Comparison of ENCODE assay signal across 8 cellular contexts in the genomic region with DNA sequence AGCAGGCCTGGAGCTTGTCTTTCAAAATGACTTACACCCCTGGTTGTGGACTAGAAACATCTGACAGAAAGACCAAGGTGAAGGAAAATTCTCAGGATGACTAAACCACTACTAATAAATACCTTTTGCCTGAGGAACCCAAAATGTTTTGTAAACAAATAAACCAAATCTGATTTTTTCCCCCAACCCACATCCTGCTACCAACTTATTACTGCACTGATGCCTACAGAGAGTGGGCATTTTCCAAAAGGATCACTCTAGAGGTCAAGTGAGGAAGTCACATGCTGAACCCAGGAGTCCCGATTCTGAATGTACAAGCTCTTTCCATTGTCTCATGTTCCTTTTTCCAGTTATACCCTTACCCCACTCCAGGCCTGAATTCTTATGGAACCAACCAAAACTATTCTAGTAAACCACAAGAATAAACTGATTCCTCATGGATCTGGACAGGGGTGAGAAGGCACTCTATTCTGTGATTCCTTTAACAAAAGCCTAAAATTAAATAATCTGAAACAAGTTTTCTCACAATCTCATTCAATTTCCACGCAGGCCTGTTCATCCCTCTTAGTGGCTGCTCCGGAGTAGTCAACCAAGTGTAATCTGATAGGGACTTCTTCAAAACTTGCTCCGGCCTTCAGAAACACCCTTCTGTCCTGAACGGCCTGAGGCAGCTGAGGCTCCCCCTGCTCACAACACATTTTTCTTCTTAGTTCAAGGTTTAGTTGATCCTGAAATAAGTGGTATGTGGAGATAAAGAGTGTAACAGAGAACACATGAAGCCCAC. TPM values are rescaled to one million over a fixed set of nuclear protein-coding genes. Genes with fewer than 3 reads are reported as not detected.
DNase-seq lines count a peak whose midpoint lies in the region; ATAC-seq, FAIRE-seq and TF ChIP-seq lines count a peak whose summit lies in the region.

No MANE protein-coding gene starts in this region.

- H2BK15ac ChIP-seq in IMR-90 (ENCODE audit: low read depth, low read length): peak overlapping the region; percentile 29; the same call in 1 of the 3 replicates

- H3K4me3 ChIP-seq in IMR-90 (ENCODE audit: insufficient read depth, low read depth, low read length) (peak overlapping the region; percentile 88), K562 (peak overlapping the region; percentile 55), muscle layer of colon (ENCODE audit: low read depth in 1 of 2, low read length in 2 of 2) (peak overlapping the region; percentile 39 to 90)

- peak overlapping the region; percentile 88 for H3K4ac ChIP-seq in IMR-90 (ENCODE audit: low read depth, low read length)

- no peak for TF ChIP-seq EP300 in K562 (IDR thresholded peaks at IDR 0.05; ENCODE audit: low read length)

- H3K9me3 ChIP-seq in IMR-90 (ENCODE audit: control insufficient read depth, insufficient read depth, low read length) (no peaks in the 10 kb centered on the region), K562 (replicated peaks; ENCODE audit: control insufficient read depth, insufficient read depth, low read depth, low read length) (no peaks in the 10 kb centered on the region), muscle layer of colon (ENCODE audit: low read length) (no peaks in the 10 kb centered on the region)

- H2BK20ac ChIP-seq in IMR-90 (ENCODE audit: low read depth, low read length): peak overlapping the region; percentile 11; the same call in 1 of the 2 replicates

- H2AK5ac ChIP-seq in IMR-90 (ENCODE audit: low read depth, low read length): peak overlapping the region; percentile 59

- peak overlapping the region; percentile 29 to 97; a peak in 2 of 4 replicates for H4K8ac ChIP-seq in IMR-90 (ENCODE audit: low read depth in 2 of 2, low read length in 2 of 2)

- peaks cover 34% of the 10 kb centered on the region for H3K79me2 ChIP-seq in K562 (ENCODE audit: control insufficient read depth, insufficient read depth, low read length)

- H4K91ac ChIP-seq in IMR-90 (ENCODE audit: insufficient read depth, low read depth, low read length): peak overlapping the region; percentile 40; the same call in 1 of the 2 replicates

- DNase-seq in AG08395 (ENCODE audit: low spot score): peak; percentile 31
- DNase-seq in IMR-90: peak; percentile 44
- peak in 2 of 4 experiments; percentile 46 to 55 for DNase-seq in K562 (ENCODE audit: extremely low read depth in 1 of 4, low spot score in 3 of 4)
- no peak for DNase-seq in Ammon's horn (ENCODE audit: low spot score)

- H3K9me1 ChIP-seq in IMR-90 (ENCODE audit: insufficient read depth, low read length): peaks cover 12% of the 10 kb centered on the region
- H3K9me1 ChIP-seq in K562 (ENCODE audit: control insufficient read depth, insufficient read depth, low read length): no peaks in the 10 kb centered on the region

- H2AK9ac ChIP-seq in IMR-90 (replicated peaks; ENCODE audit: low read depth, low read length, poor library complexity): no peak overlapping the region

- BruUV-seq in IMR-90 (replicated peaks; lab: Mats Ljungman, UMichigan): no TSS peak
- TSS peak; percentile 59 for BruUV-seq in K562 (replicated peaks; lab: Mats Ljungman, UMichigan)

- TF ChIP-seq RAD21 in IMR-90 (IDR thresholded peaks at IDR 0.05; ENCODE audit: low read length): no peak
- TF ChIP-seq RAD21 in K562 (CRISPR knock-in tag; conservative IDR thresholded peaks at IDR 0.05 in 1 of 2, IDR thresholded peaks at IDR 0.05 in 1 of 2): no peak

- H3K27ac ChIP-seq in IMR-90 (ENCODE audit: insufficient read depth, low read length) (peak overlapping the region; percentile 34), K562 (ENCODE audit: extremely low read depth, low read depth, low read length) (peak overlapping the region; percentile 86; the same call in 2 of the 3 replicates), muscle layer of colon (ENCODE audit: low read depth, low read length) (peak overlapping the region; percentile 92)

- H3K14ac ChIP-seq in IMR-90 (replicated peaks; ENCODE audit: low read depth, low read length): peak overlapping the region; percentile 84

- dilution Hi-C loops in IMR-90 (cut with HindIII; ENCODE audit: low sequenced_read_pairs, unreplicated experiment): no loop called here

- peaks cover 9% of the 10 kb centered on the region for H3K4me1 ChIP-seq in IMR-90 (ENCODE audit: control insufficient read depth, insufficient read depth, low read length)
- peaks cover 3 to 35% of the 10 kb centered on the region in 2 experiments; a peak in 4 of 5 replicates for H3K4me1 ChIP-seq in K562 (replicated peaks in 1 of 2; ENCODE audit: control insufficient read depth in 2 of 2, insufficient read depth in 2 of 2, low read length in 2 of 2)
- H3K4me1 ChIP-seq in muscle layer of colon (ENCODE audit: insufficient read depth, low read length): peaks cover 27% of the 10 kb centered on the region

- H3K27me3 ChIP-seq in IMR-90 (ENCODE audit: control insufficient read depth, insufficient read depth, low read length): no peaks in the 10 kb centered on the region
- H3K27me3 ChIP-seq in K562 (ENCODE audit: control insufficient read depth in 2 of 2, insufficient read depth in 2 of 2, low read length in 2 of 2): no peaks in the 10 kb centered on the region
- no peaks in the 10 kb centered on the region for H3K27me3 ChIP-seq in muscle layer of colon (ENCODE audit: control insufficient read depth in 1 of 2, insufficient read depth in 2 of 2, low read length in 2 of 2)

- H2BK120ac ChIP-seq in IMR-90 (ENCODE audit: low read depth, low read length): peak overlapping the region; percentile 45

- peak overlapping the region; percentile 82 for H3K23ac ChIP-seq in IMR-90 (ENCODE audit: low read depth, low read length)

- TF ChIP-seq CTCF in IMR-90 (conservative IDR thresholded peaks at IDR 0.05; ENCODE audit: low read depth, low read length) (no peak), K562 (IDR thresholded peaks at IDR 0.05 in 2 of 3, conservative IDR thresholded peaks at IDR 0.05 in 1 of 3; ENCODE audit: insufficient read depth in 2 of 3, low read depth in 1 of 3, low read length in 3 of 3) (no peak)

- H4K5ac ChIP-seq in IMR-90 (ENCODE audit: low read depth, low read length): no peak overlapping the region

- peak overlapping the region; percentile 100 for H3K4me2 ChIP-seq in IMR-90 (ENCODE audit: low read depth, low read length)
- H3K4me2 ChIP-seq in K562 (ENCODE audit: insufficient read depth, low read length): peak overlapping the region; percentile 97

- H2AFZ ChIP-seq in IMR-90 (replicated peaks; ENCODE audit: low read length, poor library complexity) (no peak overlapping the region), K562 (ENCODE audit: low read depth, low read length) (no peak overlapping the region)

- H3K36me3 ChIP-seq in IMR-90 (ENCODE audit: control insufficient read depth, insufficient read depth, low read length) (peaks cover 17% of the 10 kb centered on the region), K562 (ENCODE audit: control insufficient read depth, insufficient read depth, low read length) (peaks cover 21% of the 10 kb centered on the region), muscle layer of colon (ENCODE audit: insufficient read depth, low read length) (peaks cover 26% of the 10 kb centered on the region)

- ATAC-seq in IMR-90 (ENCODE audit: low read depth) (peak; percentile 18; the same call in 1 of the 2 replicates), K562 (peak; percentile 62), GM19455 (IDR thresholded peaks at IDR 0.05; ENCODE audit: unreplicated experiment) (no peak), GM21360 (IDR thresholded peaks at IDR 0.05; ENCODE audit: unreplicated experiment) (no peak), HG03439 (IDR thresholded peaks at IDR 0.05; ENCODE audit: unreplicated experiment) (no peak)

- peak overlapping the region; percentile 90 for H3K9ac ChIP-seq in IMR-90 (ENCODE audit: low read depth, low read length)
- H3K9ac ChIP-seq in K562 (ENCODE audit: insufficient read depth in 1 of 2, low read depth in 2 of 2, low read length in 2 of 2): peak overlapping the region; percentile 72 to 94; a peak in 3 of 4 replicates
- H3K9ac ChIP-seq in muscle layer of colon (ENCODE audit: low read length): peak overlapping the region; percentile 85

- H3K56ac ChIP-seq in IMR-90 (ENCODE audit: extremely low read depth, insufficient read depth, low read length): peak overlapping the region; percentile 99

- POLR2A ChIA-PET in IMR-90 (lab: Charles Lee; ENCODE audit: unreplicated experiment) (interaction anchor here (0.6 to 1.6 kb wide), 5 partner anchors 13 to 404 kb away, joined by 3 to 4 read pairs (median 3); partner anchors contain the start of gene ZNF687), K562 (lab: Yijun Ruan, JAX) (interaction anchor here (0.6 to 12.6 kb wide), 7 partner anchors 12 to 334 kb away, joined by 3 to 156 read pairs (median 4); no protein-coding TSS in a partner anchor)

- H4K20me1 ChIP-seq in IMR-90 (ENCODE audit: insufficient read depth, low read length): peaks cover 17% of the 10 kb centered on the region
- 0 out of 2 replicates have a peak, but pooled peaks cover 5% of the 10 kb centered on the region for H4K20me1 ChIP-seq in K562 (replicated peaks; ENCODE audit: control insufficient read depth, insufficient read depth, low read length)

- CTCF ChIA-PET in IMR-90 (lab: Yijun Ruan, JAX) (interaction anchor here (0.6 to 1.8 kb wide), 3 partner anchors 15 to 25 kb away, joined by 5 to 9 read pairs (median 5); no protein-coding TSS in a partner anchor), K562 (lab: Yijun Ruan, JAX; ENCODE audit: low intra/inter-chr PET ratio) (no interaction called here)

- H2BK5ac ChIP-seq in IMR-90 (ENCODE audit: low read depth, low read length, poor library complexity, severe bottlenecking): peak overlapping the region; percentile 92

- no peak overlapping the region for H3K18ac ChIP-seq in IMR-90 (ENCODE audit: low read depth, low read length)

- TF ChIP-seq POLR2A in IMR-90 (IDR thresholded peaks at IDR 0.05; ENCODE audit: low read depth, low read length) (no peak), K562 (conservative IDR thresholded peaks at IDR 0.05) (no peak)

- intact Hi-C loops in IMR-90 (cut with micrococcal nuclease) (loop anchor here (10.0 kb wide), 1 partner anchor 219 kb away; the partner anchor contains the start of gene TUFT1), K562 (cut with micrococcal nuclease) (no loop called here)

- H3K79me1 ChIP-seq in IMR-90 (ENCODE audit: low read depth in 1 of 2, low read length in 2 of 2): peaks cover 19 to 56% of the 10 kb centered on the region in 2 experiments

- in situ Hi-C loops in IMR-90 (cut with MboI; ENCODE audit: low sequenced_read_pairs) (no loop called here), K562 (cut with MboI) (no loop called here)

- 0% methylated on average over 1 of the region's 5 CpGs; no CpG with 5 or more reads in 1 of the 2 experiments for WGBS in IMR-90 (ENCODE audit: extremely low coverage in 2 of 2, insufficient read length in 1 of 2), 2 experiments
- 6% methylated on average over 5 of the region's 5 CpGs for WGBS in K562 (ENCODE audit: insufficient coverage, low coverage, missing lambda C conversion rate)

- FAIRE-seq in K562 (lab: Jason Lieb, UNC): no peak

RNA-seq across cellular contexts. Expression of gene PI4KB, which starts 1.4 kb away (rescaled TPM):
- total RNA-seq in IMR-90 (2012; rRNA removed) (77.2 and 94.5 TPM in 2 replicates), K562 (2014; rRNA removed) (45.1 and 62.4 TPM in 2 replicates), K562 (2014; rRNA removed; fragmentation: Illumina TruSeq; extraction: Trizol) (20.5 and 27.9 TPM in 2 replicates), K562 (2015; rRNA removed; fragmentation: Illumina TruSeq; extraction: Trizol) (30.1 and 32.8 TPM in 2 replicates), K562 (2021) (51.8 and 54.3 TPM in 2 replicates)
- polyA plus RNA-seq in IMR-90 (2012; rRNA removed) (82.4 and 91.5 TPM in 2 replicates), K562 (2011; rRNA removed) (65.4 and 78.3 TPM in 2 replicates), K562 (2014; fragmentation: Illumina TruSeq; extraction: Trizol) (55.8 and 58.0 TPM in 2 replicates), K562 (2014; fragmentation: Nextera tagmentation; extraction: Ambion mirVana) (1 to 10 TPM; 3.1 to 8.9 TPM), K562 (2014; rRNA removed) (45.9 and 67.2 TPM in 2 replicates)
- polyA plus RNA-seq in IMR-90 (2012; cell fraction: cytosol; rRNA removed): 47.9 and 66.0 TPM in 2 replicates
- 103 and 135 TPM in 2 replicates for polyA plus RNA-seq in IMR-90 (2012; cell fraction: nucleus; rRNA removed; ENCODE audit: low replicate concordance)
- 172 and 273 TPM in 2 replicates for total RNA-seq in K562 (2011; cell fraction: chromatin; rRNA removed; ENCODE audit: low replicate concordance)
- total RNA-seq in K562 (2011; cell fraction: nucleolus; rRNA removed): 144 and 147 TPM in 2 replicates
- total RNA-seq in K562 (2011; cell fraction: nucleoplasm; rRNA removed): 134 and 144 TPM in 2 replicates
- polyA plus RNA-seq in K562 (2011; cell fraction: cytosol; rRNA removed): 75.5 and 76.8 TPM in 2 replicates
- polyA plus RNA-seq in K562 (2011; cell fraction: nucleus; rRNA removed): 206 and 207 TPM in 2 replicates
- 38.3 and 59.7 TPM in 2 replicates for polyA plus RNA-seq in K562 (2012)
- 89.6 and 112 TPM in 2 replicates for polyA minus RNA-seq in K562 (2011; rRNA and poly(A)+ RNA removed)
- polyA minus RNA-seq in K562 (2011; cell fraction: cytosol; rRNA and poly(A)+ RNA removed): 33.2 and 48.9 TPM in 2 replicates
- polyA minus RNA-seq in K562 (2011; cell fraction: nucleus; rRNA and poly(A)+ RNA removed): 41.1 and 46.8 TPM in 2 replicates

RNA-seq across cellular contexts. Expression of gene RFX5, which starts 21.2 kb away (rescaled TPM):
- total RNA-seq in IMR-90 (2012; rRNA removed) (37.8 and 44.4 TPM in 2 replicates), K562 (2014; rRNA removed) (25.7 and 30.5 TPM in 2 replicates), K562 (2014; rRNA removed; fragmentation: Illumina TruSeq; extraction: Trizol) (32.2 and 34.6 TPM in 2 replicates), K562 (2015; rRNA removed; fragmentation: Illumina TruSeq; extraction: Trizol) (29.4 and 30.4 TPM in 2 replicates), K562 (2021) (32.7 and 36.1 TPM in 2 replicates)
- polyA plus RNA-seq in IMR-90 (2012; rRNA removed) (26.8 and 29.3 TPM in 2 replicates), K562 (2011; rRNA removed) (38.5 and 40.3 TPM in 2 replicates), K562 (2014; fragmentation: Illumina TruSeq; extraction: Trizol) (36.2 and 48.2 TPM in 2 replicates), K562 (2014; fragmentation: Nextera tagmentation; extraction: Ambion mirVana) (1 to 10 TPM; 3.8 to 4.9 TPM), K562 (2014; rRNA removed) (27.9 and 32.3 TPM in 2 replicates)
- polyA plus RNA-seq in IMR-90 (2012; cell fraction: cytosol; rRNA removed): 17.7 and 36.9 TPM in 2 replicates
- polyA plus RNA-seq in IMR-90 (2012; cell fraction: nucleus; rRNA removed; ENCODE audit: low replicate concordance): 74.2 and 105 TPM in 2 replicates
- 32.5 and 45.8 TPM in 2 replicates for total RNA-seq in K562 (2011; cell fraction: chromatin; rRNA removed; ENCODE audit: low replicate concordance)
- 29.5 and 32.4 TPM in 2 replicates for total RNA-seq in K562 (2011; cell fraction: nucleolus; rRNA removed)
- total RNA-seq in K562 (2011; cell fraction: nucleoplasm; rRNA removed): 32.8 and 34.1 TPM in 2 replicates
- 16.5 and 17.9 TPM in 2 replicates for polyA plus RNA-seq in K562 (2011; cell fraction: cytosol; rRNA removed)
- 77.0 and 80.0 TPM in 2 replicates for polyA plus RNA-seq in K562 (2011; cell fraction: nucleus; rRNA removed)
- polyA plus RNA-seq in K562 (2012): 20.9 and 31.9 TPM in 2 replicates
- 23.8 and 26.6 TPM in 2 replicates for polyA minus RNA-seq in K562 (2011; rRNA and poly(A)+ RNA removed)
- 13.5 and 15.0 TPM in 2 replicates for polyA minus RNA-seq in K562 (2011; cell fraction: cytosol; rRNA and poly(A)+ RNA removed)
- 17.4 and 27.3 TPM in 2 replicates for polyA minus RNA-seq in K562 (2011; cell fraction: nucleus; rRNA and poly(A)+ RNA removed)

RNA-seq across cellular contexts. Expression of gene ZNF687, which starts 43.7 kb away (rescaled TPM):
- 5.7 and 6.4 TPM in 2 replicates for total RNA-seq in IMR-90 (2012; rRNA removed)
- polyA plus RNA-seq in IMR-90 (2012; rRNA removed): 10.8 and 13.7 TPM in 2 replicates
- polyA plus RNA-seq in IMR-90 (2012; cell fraction: cytosol; rRNA removed): 5.8 and 12.6 TPM in 2 replicates
- polyA plus RNA-seq in IMR-90 (2012; cell fraction: nucleus; rRNA removed; ENCODE audit: low replicate concordance): 22.7 and 52.2 TPM in 2 replicates
- total RNA-seq in K562 (2011; cell fraction: chromatin; rRNA removed; ENCODE audit: low replicate concordance): 31.3 and 87.1 TPM in 2 replicates
- total RNA-seq in K562 (2011; cell fraction: nucleolus; rRNA removed): 63.7 and 79.5 TPM in 2 replicates
- total RNA-seq in K562 (2011; cell fraction: nucleoplasm; rRNA removed): 34.4 and 45.7 TPM in 2 replicates
- 12.3 and 15.6 TPM in 2 replicates for total RNA-seq in K562 (2014; rRNA removed)
- 5.1 and 6.9 TPM in 2 replicates for total RNA-seq in K562 (2014; rRNA removed; fragmentation: Illumina TruSeq; extraction: Trizol)
- 10.6 and 10.7 TPM in 2 replicates for total RNA-seq in K562 (2015; rRNA removed; fragmentation: Illumina TruSeq; extraction: Trizol)
- total RNA-seq in K562 (2021): 22.7 and 26.4 TPM in 2 replicates
- 9.0 and 16.9 TPM in 2 replicates for polyA plus RNA-seq in K562 (2011; rRNA removed)
- polyA plus RNA-seq in K562 (2011; cell fraction: cytosol; rRNA removed): 18.6 and 24.5 TPM in 2 replicates
- 32.1 and 47.9 TPM in 2 replicates for polyA plus RNA-seq in K562 (2011; cell fraction: nucleus; rRNA removed)
- 14.2 and 25.5 TPM in 2 replicates for polyA plus RNA-seq in K562 (2012)
- polyA plus RNA-seq in K562 (2014; fragmentation: Illumina TruSeq; extraction: Trizol): 11.5 and 14.4 TPM in 2 replicates
- polyA plus RNA-seq in K562 (2014; fragmentation: Nextera tagmentation; extraction: Ambion mirVana): under 1 TPM; 0.13 to 0.21 TPM
- 12.8 and 13.2 TPM in 2 replicates for polyA plus RNA-seq in K562 (2014; rRNA removed)
- 15.5 and 16.2 TPM in 2 replicates for polyA minus RNA-seq in K562 (2011; rRNA and poly(A)+ RNA removed)
- polyA minus RNA-seq in K562 (2011; cell fraction: cytosol; rRNA and poly(A)+ RNA removed): 19.1 and 23.9 TPM in 2 replicates
- polyA minus RNA-seq in K562 (2011; cell fraction: nucleus; rRNA and poly(A)+ RNA removed): 33.4 and 47.0 TPM in 2 replicates

RNA-seq across cellular contexts. Expression of gene SELENBP1, which starts 46.7 kb away (rescaled TPM):
- 21.1 and 21.3 TPM in 2 replicates for total RNA-seq in IMR-90 (2012; rRNA removed)
- 54.9 and 56.9 TPM in 2 replicates for polyA plus RNA-seq in IMR-90 (2012; rRNA removed)
- 54.1 and 66.8 TPM in 2 replicates for polyA plus RNA-seq in IMR-90 (2012; cell fraction: cytosol; rRNA removed)
- 144 and 236 TPM in 2 replicates for polyA plus RNA-seq in IMR-90 (2012; cell fraction: nucleus; rRNA removed; ENCODE audit: low replicate concordance)
- total RNA-seq in K562 (2011; cell fraction: chromatin; rRNA removed; ENCODE audit: low replicate concordance): 76.1 and 163 TPM in 2 replicates
- total RNA-seq in K562 (2011; cell fraction: nucleolus; rRNA removed): 110 and 113 TPM in 2 replicates
- total RNA-seq in K562 (2011; cell fraction: nucleoplasm; rRNA removed): 76.5 and 80.5 TPM in 2 replicates
- 40.7 and 62.2 TPM in 2 replicates for total RNA-seq in K562 (2014; rRNA removed)
- 18.9 and 28.3 TPM in 2 replicates for total RNA-seq in K562 (2014; rRNA removed; fragmentation: Illumina TruSeq; extraction: Trizol)
- 25.8 and 25.9 TPM in 2 replicates for total RNA-seq in K562 (2015; rRNA removed; fragmentation: Illumina TruSeq; extraction: Trizol)
- 41.9 and 42.9 TPM in 2 replicates for total RNA-seq in K562 (2021)
- 30.2 and 53.7 TPM in 2 replicates for polyA plus RNA-seq in K562 (2011; rRNA removed)
- 28.6 and 82.9 TPM in 2 replicates for polyA plus RNA-seq in K562 (2011; cell fraction: cytosol; rRNA removed)
- polyA plus RNA-seq in K562 (2011; cell fraction: nucleus; rRNA removed): 144 and 349 TPM in 2 replicates
- 52.3 and 57.9 TPM in 2 replicates for polyA plus RNA-seq in K562 (2012)
- polyA plus RNA-seq in K562 (2014; fragmentation: Illumina TruSeq; extraction: Trizol): 45.0 and 45.3 TPM in 2 replicates
- polyA plus RNA-seq in K562 (2014; fragmentation: Nextera tagmentation; extraction: Ambion mirVana): 10 to 100 TPM; 52.1 to 81.2 TPM
- polyA plus RNA-seq in K562 (2014; rRNA removed): 47.1 and 50.8 TPM in 2 replicates
- polyA minus RNA-seq in K562 (2011; rRNA and poly(A)+ RNA removed): 15.3 and 44.9 TPM in 2 replicates
- 26.6 and 29.5 TPM in 2 replicates for polyA minus RNA-seq in K562 (2011; cell fraction: cytosol; rRNA and poly(A)+ RNA removed)
- 16.6 and 24.6 TPM in 2 replicates for polyA minus RNA-seq in K562 (2011; cell fraction: nucleus; rRNA and poly(A)+ RNA removed)

Comparison
In these comparisons a context has a peak if more than half of its experiments do, and no peak if none do; other contexts are left out.
1. ATAC-seq: peak in IMR-90 (single experiment) and K562 (single experiment); none in GM19455 (single experiment), GM21360 (single experiment) and HG03439 (single experiment).
2. H3K27ac ChIP-seq: peak in every context shown above with its lines; median percentile 92 in muscle layer of colon; 86 in K562; 34 in IMR-90.
3. Peak in every context shown above with its lines, with median percentiles within 50 percentile points of each other: H3K4me3 ChIP-seq and H3K9ac ChIP-seq.